9 cellular contexts compared by ENCODE assay signal in genomic region chr15:22978691-22979068, GRCh38. TPM values are rescaled to one million over a fixed set of nuclear protein-coding genes. Genes with fewer than 3 reads are reported as not detected.
A peak's percentile ranks its signal among the peaks of the same experiment; 100 is the strongest.
DNase-seq lines count a peak whose midpoint lies in the region; ATAC-seq and TF ChIP-seq lines count a peak whose summit lies in the region.
"Had no signal": no experiment of that assay in that cellular context is flagged by ENCODE, and none has a peak within 500 bp of the region (broad histone marks: within the 10 kb centered on the region; RNA-seq: fewer than 3 reads in every experiment).

No MANE protein-coding gene starts in this region.

- H3K27me3 Mint-ChIP-seq in IgD-negative memory B cell = peaks cover 17% of the 10 kb centered on the region
- no peaks in the 10 kb centered on the region for H3K27me3 Mint-ChIP-seq in chondrocyte (ENCODE audit: low read depth)
- H3K27me3 Mint-ChIP-seq in naive thymus-derived CD8-positive, alpha-beta T cell = peaks cover 12 to 36% (median 19%) of the 10 kb centered on the region in 5 donors

- peaks cover 29 to 60% (median 40%) of the 10 kb centered on the region in 10 experiments for H3K4me1 ChIP-seq in BLaER1 treated with 17β-estradiol and CSF1 and Interleukin-3, amounts not matched to agents 10 nM and 100 nM

- H3K9me3 Mint-ChIP-seq in IgD-negative memory B cell (peaks cover 0 to 4% (median 0%) of the 10 kb centered on the region in 3 donors), chondrocyte (ENCODE audit: low read depth) (no peaks in the 10 kb centered on the region)
- H3K9me3 Mint-ChIP-seq in naive thymus-derived CD8-positive, alpha-beta T cell = no peaks in the 10 kb centered on the region
- H3K9me3 Mint-ChIP-seq: activated naive CD4-positive, alpha-beta T cell treated with anti-CD3 and anti-CD28 coated beads, Interleukin-2, amount 50 U/mL, for 72 hours had no signal

- H3K9ac ChIP-seq in BLaER1 treated with 17β-estradiol and CSF1 and Interleukin-3, amounts not matched to agents 10 nM and 100 nM = peak overlapping the region; percentile 71 to 84 (median 79); a peak in 21 of 22 replicates

- peak overlapping the region; percentile 80 to 97 (median 88) for H3K4me3 ChIP-seq in BLaER1 treated with 17β-estradiol and CSF1 and Interleukin-3, amounts not matched to agents 10 nM and 100 nM

- H3K36me3 Mint-ChIP-seq in IgD-negative memory B cell = no peaks in the 10 kb centered on the region
- H3K36me3 Mint-ChIP-seq in chondrocyte (ENCODE audit: low read depth) = no peaks in the 10 kb centered on the region
- no peaks in the 10 kb centered on the region for H3K36me3 Mint-ChIP-seq in naive thymus-derived CD8-positive, alpha-beta T cell

- DNase-seq in chondrocyte (ENCODE audit: low spot score) (no peak), EL (no peak)
- no peak for DNase-seq in naive thymus-derived CD8-positive, alpha-beta T cell

- H3K4me1 Mint-ChIP-seq in IgD-negative memory B cell (peaks cover 8 to 20% (median 13%) of the 10 kb centered on the region in 3 donors), chondrocyte (ENCODE audit: low read depth) (peaks cover 13% of the 10 kb centered on the region)
- H3K4me1 Mint-ChIP-seq in naive thymus-derived CD8-positive, alpha-beta T cell = peaks cover 8 to 21% (median 16%) of the 10 kb centered on the region in 4 donors

- POLR2A ChIA-PET in naive thymus-derived CD8-positive, alpha-beta T cell (lab: Charles Lee) = no interaction called here

- H3K27ac ChIP-seq in BLaER1 treated with 17β-estradiol and CSF1 and Interleukin-3, amounts not matched to agents 10 nM and 100 nM = peak overlapping the region in 3 of 11 experiments; percentile 68 to 78 (median 71); a peak in 5 of 22 replicates

- H3K27me3 ChIP-seq in BLaER1 treated with 17β-estradiol and CSF1 and Interleukin-3, amounts not matched to agents 10 nM and 100 nM = peaks cover 0 to 24% (median 13%) of the 10 kb centered on the region in 11 experiments; a peak in 17 of 22 replicates

- H3K4me2 ChIP-seq in BLaER1 treated with 17β-estradiol and CSF1 and Interleukin-3, amounts not matched to agents 10 nM and 100 nM = peak overlapping the region; percentile 92 to 100 (median 99)

- peaks cover 37 to 60% (median 48%) of the 10 kb centered on the region in 11 experiments for H4K20me1 ChIP-seq in BLaER1 treated with 17β-estradiol and CSF1 and Interleukin-3, amounts not matched to agents 10 nM and 100 nM

- no peak overlapping the region for H3K27ac Mint-ChIP-seq in IgD-negative memory B cell
- peak overlapping the region; percentile 32 for H3K27ac Mint-ChIP-seq in chondrocyte (ENCODE audit: unreplicated experiment)
- peak overlapping the region in 1 of 10 donors; percentile 35 for H3K27ac Mint-ChIP-seq in naive thymus-derived CD8-positive, alpha-beta T cell
- H3K27ac Mint-ChIP-seq: activated naive CD4-positive, alpha-beta T cell treated with anti-CD3 and anti-CD28 coated beads, Interleukin-2, amount 50 U/mL, for 72 hours had no signal

- H3K4me3 Mint-ChIP-seq in IgD-negative memory B cell = peak overlapping the region; percentile 90 to 98 (median 95)
- peak overlapping the region; percentile 98 for H3K4me3 Mint-ChIP-seq in chondrocyte (ENCODE audit: unreplicated experiment)
- peak overlapping the region; percentile 81 to 93 (median 87) for H3K4me3 Mint-ChIP-seq in naive thymus-derived CD8-positive, alpha-beta T cell

- no peaks in the 10 kb centered on the region for H3K36me3 ChIP-seq in BLaER1 treated with 17β-estradiol and CSF1 and Interleukin-3, amounts not matched to agents 10 nM and 100 nM

- TF ChIP-seq CTCF in chondrocyte (IDR thresholded peaks at IDR 0.05) = no peak

- no peaks in the 10 kb centered on the region for H3K9me3 ChIP-seq in BLaER1 treated with 17β-estradiol and CSF1 and Interleukin-3, amounts not matched to agents 10 nM and 100 nM (replicated peaks in 1 of 11)

- ATAC-seq in naive thymus-derived CD8-positive, alpha-beta T cell = no peak
- ATAC-seq in HG03342 (IDR thresholded peaks at IDR 0.05; ENCODE audit: unreplicated experiment) (no peak), HG02623 (IDR thresholded peaks at IDR 0.05; ENCODE audit: unreplicated experiment) (no peak), HG02610 (IDR thresholded peaks at IDR 0.05; ENCODE audit: unreplicated experiment) (no peak)

RNA-seq across cellular contexts. Expression of gene CYFIP1, which starts 1.5 kb away (rescaled TPM):
- 12.5 TPM for polyA plus RNA-seq in IgD-negative memory B cell
- 98.5 to 102 TPM (median 101 TPM) in 3 replicates for total RNA-seq in chondrocyte
- 1 to 10 TPM; 2.8 to 4.1 TPM for total RNA-seq in naive thymus-derived CD8-positive, alpha-beta T cell
- polyA plus RNA-seq in naive thymus-derived CD8-positive, alpha-beta T cell = 1 to 10 TPM in 1 of 3 donors, under 1 TPM in 2; 0.34 to 1.6 (median 0.74) TPM

Comparison
In these comparisons a context has a peak if more than half of its experiments do, and no peak if none do; other contexts are left out.
1. RNA of gene CYFIP1, which starts 1.5 kb away (total RNA-seq): 98.5 to 102 TPM in chondrocyte; 2.8 to 4.1 TPM in naive thymus-derived CD8-positive, alpha-beta T cell; every median in the first group is over 10 times any median in the second.
2. Peak in every context shown above with its lines, with median percentiles within 50 percentile points of each other: H3K4me3 Mint-ChIP-seq.